ENCODE assay signal across 9 cellular contexts in the genomic region with DNA sequence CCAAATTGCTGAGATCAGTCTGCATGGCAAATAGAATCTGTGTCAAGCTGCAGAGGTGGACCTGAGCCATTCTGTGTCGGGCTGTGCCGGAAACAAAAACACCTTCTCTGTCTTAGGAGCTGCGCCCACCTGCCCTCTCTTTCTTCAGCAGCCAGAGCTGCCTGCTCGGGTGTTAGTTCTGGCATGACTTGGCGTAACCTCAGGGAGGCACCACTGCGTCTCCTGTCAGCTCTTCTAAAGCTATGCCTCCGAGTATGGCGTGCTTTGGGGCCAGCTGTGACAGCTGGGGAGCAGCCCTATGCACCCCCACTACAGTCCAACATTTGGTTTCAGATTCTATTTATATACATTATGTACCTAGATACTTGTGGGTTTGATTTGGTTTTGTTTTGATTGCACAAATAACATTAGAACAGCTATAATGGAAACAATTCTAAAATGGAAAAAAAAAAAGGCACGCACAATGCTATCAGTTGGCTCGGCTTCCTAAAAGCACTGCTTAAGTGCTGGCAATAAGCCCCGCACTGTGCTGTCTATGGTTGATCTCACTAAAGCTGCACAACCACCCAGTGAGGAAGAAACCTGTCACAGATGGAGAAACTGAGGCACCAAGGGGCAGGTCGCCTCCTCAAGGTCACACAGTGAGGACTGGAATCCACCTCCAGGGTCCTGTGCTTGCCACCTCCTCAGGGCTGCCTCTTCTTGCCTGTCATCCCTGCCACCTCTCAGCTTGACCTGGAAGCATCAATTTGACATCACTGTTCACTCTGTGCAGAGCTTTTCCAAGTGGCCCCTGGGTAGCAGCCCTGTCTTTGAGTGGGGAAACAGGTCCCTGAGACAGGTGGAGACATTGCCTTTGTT. TPM values are rescaled to one million over a fixed set of nuclear protein-coding genes. Genes with fewer than 3 reads are reported as not detected.
A peak's percentile ranks its signal among the peaks of the same experiment; 100 is the strongest.
DNase-seq lines count a peak whose midpoint lies in the region; ATAC-seq and TF ChIP-seq lines count a peak whose summit lies in the region.
"Had no signal": no experiment of that assay in that cellular context is flagged by ENCODE, and none has a peak within 500 bp of the region (broad histone marks: within the 10 kb centered on the region; RNA-seq: fewer than 3 reads in every experiment).

No MANE protein-coding gene starts in this region.

- intact Hi-C loops in left ventricle myocardium inferior (cut with micrococcal nuclease), result loop anchor here (10.0 kb wide), 1 partner anchor 45 kb away; no protein-coding TSS in a partner anchor

- POLR2A ChIA-PET in GM10248 (lab: Yijun Ruan, JAX), result interaction anchor here (0.6 to 1.4 kb wide), 6 partner anchors 9 to 355 kb away, joined by 3 to 7 read pairs (median 3); no protein-coding TSS in a partner anchor

- no peaks in the 10 kb centered on the region for H3K36me3 ChIP-seq in left ventricle myocardium inferior

- H3K27ac ChIP-seq in left ventricle myocardium inferior (replicated peaks), result no peak overlapping the region

- TF ChIP-seq CTCF in GM10248 (IDR thresholded peaks at IDR 0.05; ENCODE audit: control extremely low read depth, extremely low read depth, low read depth, missing control alignments), result peak; percentile 47
- TF ChIP-seq CTCF in left ventricle myocardium inferior (IDR thresholded peaks at IDR 0.05; ENCODE audit: borderline replicate concordance), result peak; percentile 50

- DNase-seq in GM10248 (ENCODE audit: extremely low spot score) (peak; percentile 85), left ventricle myocardium inferior (no peak), NCI-H510A treated with DMSO at 0.1 percent for 48 hours (lab: John Stamatoyannopoulos, UW) (no peak), AG20443 (ENCODE audit: low spot score) (no peak)
- peak; percentile 87 for DNase-seq in activated CD8-positive, alpha-beta memory T cell treated with anti-CD3 and anti-CD28 coated beads, Interleukin-2, amount 50 U/mL, for 48 hours
- DNase-seq in stimulated activated CD8-positive, alpha-beta memory T cell treated with anti-CD3 and anti-CD28 coated beads, Interleukin-15, amount 100 ng/mL, for 24 hours (ENCODE audit: low read depth), result peak; percentile 42

- no peak overlapping the region for H3K4me3 ChIP-seq in left ventricle myocardium inferior

- peaks cover 14% of the 10 kb centered on the region for H3K4me1 ChIP-seq in left ventricle myocardium inferior

- CTCF ChIA-PET in GM10248 (lab: Yijun Ruan, JAX), result interaction anchor here (0.6 to 6.6 kb wide), 24 partner anchors 9 to 390 kb away, joined by 3 to 78 read pairs (median 4); a partner anchor contains a TSS

- H3K27me3 ChIP-seq in left ventricle myocardium inferior (ENCODE audit: low read depth), result no peaks in the 10 kb centered on the region

- ATAC-seq in GM21367 (IDR thresholded peaks at IDR 0.05; ENCODE audit: unreplicated experiment), result peak; percentile 96
- peak; percentile 87 for ATAC-seq in HG03558 (IDR thresholded peaks at IDR 0.05; ENCODE audit: extremely low read depth, unreplicated experiment)

- no peaks in the 10 kb centered on the region for H3K9me3 ChIP-seq in left ventricle myocardium inferior (replicated peaks)

RNA-seq across cellular contexts. Expression of a gene that starts 18.7 kb away (rescaled TPM):
- 21.3 TPM for total RNA-seq in left ventricle myocardium inferior

RNA-seq across cellular contexts. Expression of a gene that starts 58.3 kb away (rescaled TPM):
- total RNA-seq in left ventricle myocardium inferior, result 0.36 TPM
- total RNA-seq: HT1080 had no signal

Comparison
In these comparisons a context has a peak if more than half of its experiments do, and no peak if none do; other contexts are left out.
1. DNase-seq: peak in GM10248 (single experiment), activated CD8-positive, alpha-beta memory T cell treated with anti-CD3 and anti-CD28 coated beads, Interleukin-2, amount 50 U/mL, for 48 hours (single experiment) and stimulated activated CD8-positive, alpha-beta memory T cell treated with anti-CD3 and anti-CD28 coated beads, Interleukin-15, amount 100 ng/mL, for 24 hours (single experiment); none in left ventricle myocardium inferior (single experiment), NCI-H510A treated with DMSO at 0.1 percent for 48 hours (single experiment) and AG20443 (single experiment).